ENCODE assay signal across 8 cellular contexts in genomic region chr4:2755821-2756690, GRCh38. TPM values are rescaled to one million over a fixed set of nuclear protein-coding genes. Genes with fewer than 3 reads are reported as not detected.
DNase-seq lines count a peak whose midpoint lies in the region; ATAC-seq and TF ChIP-seq lines count a peak whose summit lies in the region.

TSS of gene TNIP2 (minus strand) at chr4:2756336. CDS start at chr4:2756289, 47 bp downstream.

- H3K4me1 Mint-ChIP-seq in activated naive CD8-positive, alpha-beta T cell treated with anti-CD3 and anti-CD28 coated beads, Interleukin-2, amount 50 U/mL, for 24 hours: peaks cover 23% of the 10 kb centered on the region

- peak in 3 of 4 donors; percentile 69 to 91 (median 69) for TF ChIP-seq POLR2A in upper lobe of left lung (IDR thresholded peaks at IDR 0.05)

- peak within 1 kb of the TSS; percentile 93 for H3K4me3 Mint-ChIP-seq in activated naive CD8-positive, alpha-beta T cell treated with anti-CD3 and anti-CD28 coated beads, Interleukin-2, amount 50 U/mL, for 24 hours

- H3K27ac Mint-ChIP-seq in activated naive CD8-positive, alpha-beta T cell treated with anti-CD3 and anti-CD28 coated beads, Interleukin-2, amount 50 U/mL, for 24 hours: peak within 1 kb of the TSS; percentile 90

- H3K9me3 Mint-ChIP-seq in activated naive CD8-positive, alpha-beta T cell treated with anti-CD3 and anti-CD28 coated beads, Interleukin-2, amount 50 U/mL, for 24 hours: no peaks in the 10 kb centered on the region

- ATAC-seq in GM21619 (IDR thresholded peaks at IDR 0.05; ENCODE audit: unreplicated experiment) (peak; percentile 53), upper lobe of left lung (ENCODE audit: low FRiP score in 2 of 2) (peak; percentile 90 to 91)
- peak; percentile 82 for ATAC-seq in activated naive CD8-positive, alpha-beta T cell treated with anti-CD3 and anti-CD28 coated beads, Interleukin-2, amount 50 U/mL, for 24 hours

- H3K27me3 ChIP-seq in upper lobe of left lung: no peaks in the 10 kb centered on the region

- peak within 1 kb of the TSS; percentile 43 to 96 (median 82) for H3K4me3 ChIP-seq in upper lobe of left lung

- peak within 1 kb of the TSS; percentile 87 to 95 (median 92) for H3K27ac ChIP-seq in upper lobe of left lung

- intact Hi-C loops in cardiac septum (cut with DNase I) (loop anchor here (2.0 to 10.0 kb wide), 2 partner anchors 179 to 221 kb away; partner anchors contain the start of gene FAM193A), posterior cingulate gyrus (cut with DNase I) (loop anchor here (5.0 kb wide), 1 partner anchor 219 kb away; the partner anchor contains the start of gene FAM193A)

- peaks cover 4% of the 10 kb centered on the region for H3K36me3 Mint-ChIP-seq in activated naive CD8-positive, alpha-beta T cell treated with anti-CD3 and anti-CD28 coated beads, Interleukin-2, amount 50 U/mL, for 24 hours (ENCODE audit: low read depth)

- no peaks in the 10 kb centered on the region for H3K27me3 Mint-ChIP-seq in activated naive CD8-positive, alpha-beta T cell treated with anti-CD3 and anti-CD28 coated beads, Interleukin-2, amount 50 U/mL, for 24 hours

- 0% methylated on average over 4 of the region's 96 CpGs; no CpG with 5 or more reads in 1 of the 2 donors for WGBS in upper lobe of left lung, 2 donors

- DNase-seq in Daoy (ENCODE audit: low read depth) (peak; percentile 83), LHCN-M2 (ENCODE audit: low read depth) (peak; percentile 73), SW 1271 (lab: John Stamatoyannopoulos, UW) (peak; percentile 6 to 49), cardiac septum (ENCODE audit: low spot score) (peak; percentile 95), posterior cingulate gyrus (peak; percentile 31 to 95 (median 62)), upper lobe of left lung (peak; percentile 91 to 96)
- peak; percentile 82 for DNase-seq in activated naive CD8-positive, alpha-beta T cell treated with anti-CD3 and anti-CD28 coated beads, Interleukin-2, amount 50 U/mL, for 24 hours

- peak in 5 of 6 experiments; percentile 22 to 90 (median 72) for TF ChIP-seq CTCF in upper lobe of left lung (IDR thresholded peaks at IDR 0.05)

- no peak for TF ChIP-seq EP300 in upper lobe of left lung (IDR thresholded peaks at IDR 0.05)

- H3K9me3 ChIP-seq in upper lobe of left lung: no peaks in the 10 kb centered on the region

- peaks cover 17 to 32% (median 25%) of the 10 kb centered on the region in 4 donors for H3K4me1 ChIP-seq in upper lobe of left lung

- peaks cover 0 to 6% (median 3%) of the 10 kb centered on the region in 4 donors for H3K36me3 ChIP-seq in upper lobe of left lung

RNA-seq across cellular contexts. Expression of gene TNIP2, which starts in this region (rescaled TPM):
- total RNA-seq in Daoy (2014; rRNA removed; shearing (Covaris generic)): 57.6 and 79.4 TPM in 2 replicates
- 52.5 and 52.9 TPM in 2 replicates for total RNA-seq in LHCN-M2 (2014; rRNA removed)
- 27.9 TPM for polyA plus RNA-seq in LHCN-M2 (2012)
- 22.6 TPM for total RNA-seq in cardiac septum
- 10 to 100 TPM; 39.4 to 87.1 (median 60.1) TPM for total RNA-seq in upper lobe of left lung

Comparison
In these comparisons a context has a peak if more than half of its experiments do, and no peak if none do; other contexts are left out.
1. Peak in every context shown above with its lines: DNase-seq, ATAC-seq, H3K4me3 ChIP-seq and H3K27ac ChIP-seq.
2. DNase-seq: peak in every context shown above with its lines; median percentile 95 in cardiac septum; 94 in upper lobe of left lung; 83 in Daoy; 82 in activated naive CD8-positive, alpha-beta T cell treated with anti-CD3 and anti-CD28 coated beads, Interleukin-2, amount 50 U/mL, for 24 hours; 73 in LHCN-M2; 62 in posterior cingulate gyrus; 28 in SW 1271.